Comparison of ENCODE assay signal across 16 cellular contexts in genomic region chr14:90986510-90986909, GRCh38.
DNase-seq lines count a peak whose midpoint lies in the region; ATAC-seq and TF ChIP-seq lines count a peak whose summit lies in the region.
"Had no signal": no experiment of that assay in that cellular context is flagged by ENCODE, and none has a peak within 500 bp of the region (broad histone marks: within the 10 kb centered on the region; RNA-seq: fewer than 3 reads in every experiment).

No MANE protein-coding gene starts in this region.

- no peaks in the 10 kb centered on the region for H3K79me2 ChIP-seq in OCI-LY3 (ENCODE audit: low read length)

- H3K4me1 Mint-ChIP-seq in activated T-cell treated with anti-CD3 and anti-CD28 coated beads, Interleukin-2, amount 50 U/mL, for 24 hours (ENCODE audit: low read depth), result peaks cover 52% of the 10 kb centered on the region
- peaks cover 24 to 32% of the 10 kb centered on the region in 2 donors for H3K4me1 Mint-ChIP-seq in stimulated activated naive B cell treated with anti-CD40 and anti-IgM and Interleukin-4, amounts not matched to agents 10 μg/mL and 1 μg/mL and 100 μg/mL, for 72 hours

- H4K20me1 ChIP-seq in OCI-LY3 (ENCODE audit: insufficient read depth, low read length), result no peaks in the 10 kb centered on the region
- H4K20me1 ChIP-seq: BLaER1 treated with 17β-estradiol and CSF1 and Interleukin-3, amounts not matched to agents 10 nM and 100 nM had no signal

- H3K9me3 Mint-ChIP-seq in activated T-cell treated with anti-CD3 and anti-CD28 coated beads, Interleukin-2, amount 50 U/mL, for 24 hours, result no peaks in the 10 kb centered on the region
- H3K9me3 Mint-ChIP-seq in stimulated activated naive B cell treated with anti-CD40 and anti-IgM and Interleukin-4, amounts not matched to agents 10 μg/mL and 1 μg/mL and 100 μg/mL, for 72 hours, result no peaks in the 10 kb centered on the region
- H3K9me3 Mint-ChIP-seq: IgD-negative memory B cell had no signal

- ATAC-seq in stimulated activated naive B cell treated with anti-CD40 and anti-IgM and Interleukin-4, amounts not matched to agents 10 μg/mL and 1 μg/mL and 100 μg/mL, for 72 hours (replicated peaks), result peak; percentile 27 to 57
- no peak for ATAC-seq in HG03135 (IDR thresholded peaks at IDR 0.05; ENCODE audit: unreplicated experiment)
- ATAC-seq: activated CD8-positive, alpha-beta memory T cell treated with anti-CD3 and anti-CD28 coated beads, Interleukin-2, amount 10 ng/mL, durations not matched to agents 7 days and 5 days had no signal

- no peak overlapping the region for H3K9ac ChIP-seq in OCI-LY3 (ENCODE audit: low read length)
- H3K9ac ChIP-seq: BLaER1 treated with 17β-estradiol and CSF1 and Interleukin-3, amounts not matched to agents 10 nM and 100 nM; GM23248 had no signal

- H3K36me3 Mint-ChIP-seq in activated T-cell treated with anti-CD3 and anti-CD28 coated beads, Interleukin-2, amount 50 U/mL, for 24 hours (ENCODE audit: low read depth), result peaks cover 40% of the 10 kb centered on the region
- peaks cover 5 to 10% of the 10 kb centered on the region in 2 donors for H3K36me3 Mint-ChIP-seq in stimulated activated naive B cell treated with anti-CD40 and anti-IgM and Interleukin-4, amounts not matched to agents 10 μg/mL and 1 μg/mL and 100 μg/mL, for 72 hours

- no peak for DNase-seq in activated T-cell treated with anti-CD3 and anti-CD28 coated beads, Interleukin-2, amount 50 U/mL, for 24 hours
- DNase-seq in activated T-cell treated with anti-CD3 and anti-CD28 coated beads, Interleukin-2, amount 50 U/mL, for 1 hour, result no peak
- peak; percentile 27 for DNase-seq in epithelial cell of prostate (ENCODE audit: low read depth, low spot score)
- no peak for DNase-seq in stimulated activated naive B cell treated with anti-CD40 and anti-IgM and Interleukin-4, amounts not matched to agents 10 μg/mL and 1 μg/mL and 100 μg/mL, for 72 hours
- no peak for DNase-seq in sigmoid colon
- no peak for DNase-seq in glomerular visceral epithelial cell (ENCODE audit: extremely low spot score)
- DNase-seq: activated CD8-positive, alpha-beta memory T cell treated with anti-CD3 and anti-CD28 coated beads, Interleukin-2, amount 10 ng/mL, durations not matched to agents 7 days and 5 days; activated gamma-delta T cell; GM23248; hypothalamus; NCI-H2029 had no signal

- H3K36me3 ChIP-seq in OCI-LY3 (replicated peaks; ENCODE audit: low read depth, low read length), result no peaks in the 10 kb centered on the region
- peaks cover 0 to 7% (median 0%) of the 10 kb centered on the region in 4 donors for H3K36me3 ChIP-seq in sigmoid colon
- H3K36me3 ChIP-seq: BLaER1 treated with 17β-estradiol and CSF1 and Interleukin-3, amounts not matched to agents 10 nM and 100 nM had no signal

- peak; percentile 47 for TF ChIP-seq CTCF in OCI-LY3 (IDR thresholded peaks at IDR 0.05; ENCODE audit: low read depth, low read length)
- TF ChIP-seq CTCF in sigmoid colon (IDR thresholded peaks at IDR 0.05), result no peak

- no peaks in the 10 kb centered on the region for H3K27me3 Mint-ChIP-seq in activated T-cell treated with anti-CD3 and anti-CD28 coated beads, Interleukin-2, amount 50 U/mL, for 24 hours
- no peaks in the 10 kb centered on the region for H3K27me3 Mint-ChIP-seq in stimulated activated naive B cell treated with anti-CD40 and anti-IgM and Interleukin-4, amounts not matched to agents 10 μg/mL and 1 μg/mL and 100 μg/mL, for 72 hours
- H3K27me3 Mint-ChIP-seq: activated CD8-positive, alpha-beta memory T cell treated with anti-CD3 and anti-CD28 coated beads, Interleukin-2, amount 10 ng/mL, durations not matched to agents 7 days and 5 days; IgD-negative memory B cell had no signal

- no peak for TF ChIP-seq POLR2A in sigmoid colon (IDR thresholded peaks at IDR 0.05)

- peak overlapping the region; percentile 47; the same call in 1 of the 2 replicates for H3K4me2 ChIP-seq in OCI-LY3 (ENCODE audit: low read length)
- H3K4me2 ChIP-seq: BLaER1 treated with 17β-estradiol and CSF1 and Interleukin-3, amounts not matched to agents 10 nM and 100 nM had no signal

- intact Hi-C loops in sigmoid colon (cut with DNase I), result no loop called here

- WGBS in sigmoid colon, 2 donors, result 89 to 91% methylated on average over 1 of the region's 1 CpG

- no peak overlapping the region for H3K4me3 Mint-ChIP-seq in activated T-cell treated with anti-CD3 and anti-CD28 coated beads, Interleukin-2, amount 50 U/mL, for 24 hours
- no peak overlapping the region for H3K4me3 Mint-ChIP-seq in stimulated activated naive B cell treated with anti-CD40 and anti-IgM and Interleukin-4, amounts not matched to agents 10 μg/mL and 1 μg/mL and 100 μg/mL, for 72 hours
- H3K4me3 Mint-ChIP-seq: activated CD8-positive, alpha-beta memory T cell treated with anti-CD3 and anti-CD28 coated beads, Interleukin-2, amount 10 ng/mL, durations not matched to agents 7 days and 5 days had no signal

- no peak overlapping the region for H3K4me3 ChIP-seq in OCI-LY3 (ENCODE audit: low read length)
- no peak overlapping the region for H3K4me3 ChIP-seq in sigmoid colon
- H3K4me3 ChIP-seq: BLaER1 treated with 17β-estradiol and CSF1 and Interleukin-3, amounts not matched to agents 10 nM and 100 nM; GM23248 had no signal

- H3K4me1 ChIP-seq in OCI-LY3 (ENCODE audit: low read length) (peaks cover 16% of the 10 kb centered on the region), sigmoid colon (no peaks in the 10 kb centered on the region)
- H3K4me1 ChIP-seq: BLaER1 treated with 17β-estradiol and CSF1 and Interleukin-3, amounts not matched to agents 10 nM and 100 nM had no signal

- H3K27ac ChIP-seq in OCI-LY3 (ENCODE audit: low read length) (0 out of 2 replicates have a peak overlapping the region, but pooled peaks have one; percentile 54), epithelial cell of prostate (peak overlapping the region; percentile 75), sigmoid colon (no peak overlapping the region)
- H3K27ac ChIP-seq: BLaER1 treated with 17β-estradiol and CSF1 and Interleukin-3, amounts not matched to agents 10 nM and 100 nM; GM23248; neutrophil had no signal

- no peak overlapping the region for H2AFZ ChIP-seq in OCI-LY3 (ENCODE audit: low read depth, low read length)
- H2AFZ ChIP-seq: GM23248 had no signal

- peak overlapping the region; percentile 81 for H3K27ac Mint-ChIP-seq in activated T-cell treated with anti-CD3 and anti-CD28 coated beads, Interleukin-2, amount 50 U/mL, for 24 hours
- peak overlapping the region; percentile 66 for H3K27ac Mint-ChIP-seq in stimulated activated naive B cell treated with anti-CD40 and anti-IgM and Interleukin-4, amounts not matched to agents 10 μg/mL and 1 μg/mL and 100 μg/mL, for 72 hours
- H3K27ac Mint-ChIP-seq: activated CD8-positive, alpha-beta memory T cell treated with anti-CD3 and anti-CD28 coated beads, Interleukin-2, amount 10 ng/mL, durations not matched to agents 7 days and 5 days had no signal

- no peaks in the 10 kb centered on the region for H3K27me3 ChIP-seq in OCI-LY3 (ENCODE audit: low read depth, low read length)
- H3K27me3 ChIP-seq in sigmoid colon, result no peaks in the 10 kb centered on the region
- H3K27me3 ChIP-seq: BLaER1 treated with 17β-estradiol and CSF1 and Interleukin-3, amounts not matched to agents 10 nM and 100 nM; neutrophil had no signal

- no peaks in the 10 kb centered on the region for H3K9me3 ChIP-seq in OCI-LY3 (ENCODE audit: insufficient read depth, low read length)
- H3K9me3 ChIP-seq in sigmoid colon, result no peaks in the 10 kb centered on the region
- H3K9me3 ChIP-seq: BLaER1 treated with 17β-estradiol and CSF1 and Interleukin-3, amounts not matched to agents 10 nM and 100 nM; neutrophil had no signal

- no peak for TF ChIP-seq EP300 in sigmoid colon (IDR thresholded peaks at IDR 0.05)

Comparison
In these comparisons a context has a peak if more than half of its experiments do, and no peak if none do; other contexts are left out.
1. H3K27ac ChIP-seq: peak in OCI-LY3 (single experiment) and epithelial cell of prostate (single experiment); none in sigmoid colon (0 of 4).